In the genomic region with DNA sequence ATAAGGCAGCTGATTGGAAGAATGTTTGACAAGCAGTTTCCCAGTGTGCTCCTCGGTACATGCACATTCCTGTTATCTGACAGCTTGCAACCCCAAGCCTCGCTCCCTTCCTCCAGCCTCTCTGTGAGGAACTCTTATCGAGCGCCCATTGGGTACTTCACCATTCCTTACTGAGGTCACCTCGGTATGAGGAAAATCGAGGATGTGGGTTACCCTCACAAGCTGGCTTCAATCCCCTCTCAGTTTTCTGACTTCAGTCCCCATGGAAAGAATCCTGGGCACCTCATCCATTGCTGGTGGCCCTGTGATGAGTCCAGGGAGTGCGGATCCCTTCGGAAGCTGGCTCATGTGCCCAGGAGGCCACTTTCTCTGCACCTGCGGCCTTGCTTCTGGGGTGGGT, we compare ENCODE assay signal across 18 cellular contexts. TPM values are rescaled to one million over a fixed set of nuclear protein-coding genes. Genes with fewer than 3 reads are reported as not detected.
"Had no signal": no experiment of that assay in that cellular context is flagged by ENCODE, and none has a peak within 500 bp of the region (broad histone marks: within the 10 kb centered on the region; RNA-seq: fewer than 3 reads in every experiment).

No MANE protein-coding gene starts in this region.

- H3K36me3 ChIP-seq: right lobe of liver had no signal

- H3K4me1 ChIP-seq: psoas muscle, right lobe of liver had no signal

- H3K27ac ChIP-seq: psoas muscle, right lobe of liver had no signal

- H3K27me3 ChIP-seq: right lobe of liver had no signal

- H3K9me3 ChIP-seq: psoas muscle, right lobe of liver had no signal

- H3K4me3 ChIP-seq: psoas muscle, right lobe of liver had no signal

- ATAC-seq: activated naive CD8-positive, alpha-beta T cell treated with anti-CD3 and anti-CD28 coated beads, Interleukin-2, amount 50 U/mL, for 24 hours; effector memory CD8-positive, alpha-beta T cell; left lobe of liver; natural killer cell treated with Interleukin-12 subunit alpha and Interleukin-12 subunit beta and Interleukin-15 and Interleukin-18, amount 100 ng/mL, for 72 hours; psoas muscle; right lobe of liver; T-helper 17 cell had no signal

- H3K4me1 Mint-ChIP-seq: activated B cell treated with CpG ODN at 0.5 μM for 24 hours; activated CD4-positive, alpha-beta T cell treated with anti-CD3 and anti-CD28 coated beads, Interleukin-2, amount 10 ng/mL, durations not matched to agents 7 days and 5 days; activated naive CD8-positive, alpha-beta T cell treated with anti-CD3 and anti-CD28 coated beads, Interleukin-2, amount 50 U/mL, for 24 hours; T-helper 17 cell had no signal

- DNase-seq: activated B cell treated with CpG ODN at 0.5 μM for 24 hours; activated CD4-positive, alpha-beta T cell treated with anti-CD3 and anti-CD28 coated beads, Interleukin-2, amount 10 ng/mL, durations not matched to agents 7 days and 5 days; activated naive CD8-positive, alpha-beta T cell treated with anti-CD3 and anti-CD28 coated beads, Interleukin-2, amount 50 U/mL, for 24 hours; central memory CD4-positive, alpha-beta T cell; cortex of kidney; effector memory CD8-positive, alpha-beta T cell; glutamatergic neuron; occipital lobe; psoas muscle; right lobe of liver; stimulated activated CD4-positive, alpha-beta T cell treated with anti-CD3 and anti-CD28 coated beads, Interleukin-12 subunit alpha, Interleukin-12 subunit beta, amount 100 ng/mL, for 4 hours; stimulated activated naive CD4-positive, alpha-beta T cell treated with Interleukin-2 at 50 U/mL for 16 hours; T-helper 17 cell had no signal

- H3K27me3 Mint-ChIP-seq: activated B cell treated with CpG ODN at 0.5 μM for 24 hours; activated CD4-positive, alpha-beta T cell treated with anti-CD3 and anti-CD28 coated beads, Interleukin-2, amount 10 ng/mL, durations not matched to agents 7 days and 5 days; activated naive CD8-positive, alpha-beta T cell treated with anti-CD3 and anti-CD28 coated beads, Interleukin-2, amount 50 U/mL, for 24 hours; natural killer cell treated with Interleukin-12 subunit alpha and Interleukin-12 subunit beta and Interleukin-15 and Interleukin-18, amount 100 ng/mL, for 72 hours; T-helper 17 cell had no signal

- H3K9me3 Mint-ChIP-seq: effector memory CD8-positive, alpha-beta T cell; natural killer cell treated with Interleukin-12 subunit alpha and Interleukin-12 subunit beta and Interleukin-15 and Interleukin-18, amount 100 ng/mL, for 72 hours had no signal

- H3K36me3 Mint-ChIP-seq: natural killer cell treated with Interleukin-12 subunit alpha and Interleukin-12 subunit beta and Interleukin-15 and Interleukin-18, amount 100 ng/mL, for 72 hours had no signal

- H3K27ac Mint-ChIP-seq: activated B cell treated with CpG ODN at 0.5 μM for 24 hours; activated CD4-positive, alpha-beta T cell treated with anti-CD3 and anti-CD28 coated beads, Interleukin-2, amount 10 ng/mL, durations not matched to agents 7 days and 5 days; activated naive CD8-positive, alpha-beta T cell treated with anti-CD3 and anti-CD28 coated beads, Interleukin-2, amount 50 U/mL, for 24 hours; effector memory CD8-positive, alpha-beta T cell; natural killer cell treated with Interleukin-12 subunit alpha and Interleukin-12 subunit beta and Interleukin-15 and Interleukin-18, amount 100 ng/mL, for 72 hours; T-helper 17 cell had no signal

- H3K4me3 Mint-ChIP-seq: activated B cell treated with CpG ODN at 0.5 μM for 24 hours; activated CD4-positive, alpha-beta T cell treated with anti-CD3 and anti-CD28 coated beads, Interleukin-2, amount 10 ng/mL, durations not matched to agents 7 days and 5 days; activated naive CD8-positive, alpha-beta T cell treated with anti-CD3 and anti-CD28 coated beads, Interleukin-2, amount 50 U/mL, for 24 hours; effector memory CD8-positive, alpha-beta T cell; natural killer cell treated with Interleukin-12 subunit alpha and Interleukin-12 subunit beta and Interleukin-15 and Interleukin-18, amount 100 ng/mL, for 72 hours; T-helper 17 cell had no signal

RNA-seq across cellular contexts. Expression of a gene that starts 17.3 kb away (rescaled TPM):
- total RNA-seq: epithelial cell of proximal tubule, occipital lobe, T-helper 17 cell, temporal lobe, urinary bladder had no signal
